In genomic region chr5:160456778-160457177, GRCh38 we compare ENCODE assay signal across 24 cellular contexts. TPM values are rescaled to one million over a fixed set of nuclear protein-coding genes. Genes with fewer than 3 reads are reported as not detected.
DNase-seq lines count a peak whose midpoint lies in the region; ATAC-seq, FAIRE-seq and TF ChIP-seq lines count a peak whose summit lies in the region.
"Had no signal": no experiment of that assay in that cellular context is flagged by ENCODE, and none has a peak within 500 bp of the region (broad histone marks: within the 10 kb centered on the region; RNA-seq: fewer than 3 reads in every experiment).

No MANE protein-coding gene starts in this region.

- H3K27me3 Mint-ChIP-seq in neural crest cell (ENCODE audit: low read depth) = peaks cover 5% of the 10 kb centered on the region
- H3K27me3 Mint-ChIP-seq: CD4-positive, CD25-positive, alpha-beta regulatory T cell had no signal

- H3K4me3 ChIP-seq in heart left ventricle = no peak overlapping the region
- H3K4me3 ChIP-seq: BLaER1, HAP-1 had no signal

- peaks cover 0 to 12% (median 0%) of the 10 kb centered on the region in 12 donors for H3K4me1 ChIP-seq in heart left ventricle

- no peaks in the 10 kb centered on the region for H3K36me3 Mint-ChIP-seq in neural crest cell (ENCODE audit: low read depth)
- H3K36me3 Mint-ChIP-seq: CD4-positive, CD25-positive, alpha-beta regulatory T cell; CD8-positive, alpha-beta T cell had no signal

- no peaks in the 10 kb centered on the region for H3K36me3 ChIP-seq in heart left ventricle
- H3K36me3 ChIP-seq: BLaER1, HAP-1 had no signal

- in situ Hi-C loops in SK-MEL-5 (cut with HindIII; ENCODE audit: low pct_unique_long_range_greater_than_20kb, low sequenced_read_pairs) = no loop called here

- intact Hi-C loops in heart left ventricle (cut with DNase I) = no loop called here

- H3K9me3 Mint-ChIP-seq in neural crest cell = no peaks in the 10 kb centered on the region
- H3K9me3 Mint-ChIP-seq: CD4-positive, CD25-positive, alpha-beta regulatory T cell; CD8-positive, alpha-beta T cell; HFFc6 had no signal

- H3K4me1 Mint-ChIP-seq in neural crest cell = peaks cover 6% of the 10 kb centered on the region

- FAIRE-seq in GM12891 (lab: Jason Lieb, UNC) = peak; percentile 69
- FAIRE-seq: A204.1, GM18507, H54 had no signal

- peak; percentile 22 for DNase-seq in DMS 273 (lab: John Stamatoyannopoulos, UW; ENCODE audit: unreplicated experiment)
- no peak for DNase-seq in DMS 273 treated with DMSO at 0.1 percent for 48 hours (lab: John Stamatoyannopoulos, UW)
- no peak for DNase-seq in GM12891 (ENCODE audit: insufficient read length, low spot score)
- peak; percentile 27 for DNase-seq in SK-MEL-5 (ENCODE audit: low read depth, low spot score)
- no peak for DNase-seq in neural crest cell (ENCODE audit: low read depth, low spot score)
- no peak for DNase-seq in NCI-H82 (lab: John Stamatoyannopoulos, UW)
- DNase-seq in heart left ventricle = no peak
- DNase-seq: Caco-2; CD4-positive, CD25-positive, alpha-beta regulatory T cell; CD8-positive, alpha-beta T cell; DMS53; DMS79 treated with DMSO at 0.1 percent for 48 hours; GF-D8; GOT3; HFFc6 had no signal

- no peak for ATAC-seq in HG02885 (IDR thresholded peaks at IDR 0.05; ENCODE audit: poor library complexity, unreplicated experiment)
- ATAC-seq in heart left ventricle = no peak
- ATAC-seq: CD8-positive, alpha-beta T cell had no signal

- peaks cover 0 to 9% (median 0%) of the 10 kb centered on the region in 9 donors for H3K27me3 ChIP-seq in heart left ventricle
- H3K27me3 ChIP-seq: BLaER1 had no signal

- no peak overlapping the region for H3K27ac ChIP-seq in heart left ventricle
- H3K27ac ChIP-seq: 22Rv1, BLaER1, C4-2B had no signal

- H3K4me3 Mint-ChIP-seq in neural crest cell = no peak overlapping the region
- H3K4me3 Mint-ChIP-seq: B cell; CD4-positive, CD25-positive, alpha-beta regulatory T cell; CD8-positive, alpha-beta T cell; HFFc6 had no signal

- peak overlapping the region; percentile 54 for H3K27ac Mint-ChIP-seq in neural crest cell (ENCODE audit: unreplicated experiment)
- H3K27ac Mint-ChIP-seq: B cell; CD4-positive, CD25-positive, alpha-beta regulatory T cell; CD8-positive, alpha-beta T cell; HFFc6 had no signal

- TF ChIP-seq POLR2A in GM12891 (IDR thresholded peaks at IDR 0.05; ENCODE audit: low read depth, low read length) (no peak), heart left ventricle (IDR thresholded peaks at IDR 0.05) (no peak)

- H3K9me3 ChIP-seq in heart left ventricle = no peaks in the 10 kb centered on the region
- H3K9me3 ChIP-seq: Caco-2, HAP-1 had no signal

- 38 to 66% (median 62%) methylated on average over 2 of the region's 2 CpGs for WGBS in heart left ventricle, 4 donors

- TF ChIP-seq CTCF in neural crest cell (conservative IDR thresholded peaks at IDR 0.05) = no peak
- no peak for TF ChIP-seq CTCF in heart left ventricle (IDR thresholded peaks at IDR 0.05)

TF ChIP-seq in GM12891, 5 proteins besides CTCF, POLR2A, EP300 and RAD21:
- TF ChIP-seq POLR2AphosphoS5 (IDR thresholded peaks at IDR 0.05; ENCODE audit: low read depth, low read length) (no peak), TAF1 (IDR thresholded peaks at IDR 0.05; ENCODE audit: low read depth, low read length) (no peak), POU2F2 (IDR thresholded peaks at IDR 0.05; ENCODE audit: low read depth, low read length) (no peak), SPI1 (IDR thresholded peaks at IDR 0.05; ENCODE audit: low read depth, low read length) (no peak), PAX5 (IDR thresholded peaks at IDR 0.05; ENCODE audit: insufficient read depth, low read length, severe bottlenecking) (no peak)

RNA-seq across cellular contexts. Expression of gene PTTG1, which starts 35.1 kb away (rescaled TPM):
- 176 TPM for polyA plus RNA-seq in GM12891 (2012; ENCODE audit: low read depth, missing spikeins)
- 238 and 294 TPM in 2 replicates for total RNA-seq in SK-MEL-5 (2014; rRNA removed; shearing (Covaris generic))
- 277 and 486 TPM in 2 replicates for polyA plus RNA-seq in SK-MEL-5 (2015; cell fraction: cytosol; rRNA removed)
- 132 and 221 TPM in 2 replicates for polyA plus RNA-seq in SK-MEL-5 (2015; cell fraction: nucleus; rRNA removed)
- 157 and 167 TPM in 2 replicates for total RNA-seq in neural crest cell
- 10 to 100 TPM in 1 of 9 donors, 1 to 10 TPM in 7, under 1 TPM in 1; 0.70 to 22.9 (median 1.7) TPM for total RNA-seq in heart left ventricle
- polyA plus RNA-seq in heart left ventricle = 1 to 10 TPM; 1.6 to 9.0 TPM

RNA-seq across cellular contexts. Expression of gene SLU7, which starts 37.9 kb away (rescaled TPM):
- 57.3 TPM for polyA plus RNA-seq in GM12891 (2012; ENCODE audit: low read depth, missing spikeins)
- total RNA-seq in SK-MEL-5 (2014; rRNA removed; shearing (Covaris generic)) = 66.9 and 70.7 TPM in 2 replicates
- 59.7 and 70.1 TPM in 2 replicates for polyA plus RNA-seq in SK-MEL-5 (2015; cell fraction: cytosol; rRNA removed)
- polyA plus RNA-seq in SK-MEL-5 (2015; cell fraction: nucleus; rRNA removed) = 32.4 and 33.6 TPM in 2 replicates
- total RNA-seq in neural crest cell (26.2 and 27.1 TPM in 2 replicates), heart left ventricle (10 to 100 TPM; 39.7 to 81.6 (median 49.7) TPM)
- 10 to 100 TPM; 22.7 to 32.5 TPM for polyA plus RNA-seq in heart left ventricle

RNA-seq across cellular contexts. Expression of gene FAM200C, which starts 56.9 kb away (rescaled TPM):
- 1.0 TPM for polyA plus RNA-seq in GM12891 (2012; ENCODE audit: low read depth, missing spikeins)
- 7.7 and 8.1 TPM in 2 replicates for total RNA-seq in SK-MEL-5 (2014; rRNA removed; shearing (Covaris generic))
- polyA plus RNA-seq in SK-MEL-5 (2015; cell fraction: cytosol; rRNA removed) = 2.9 and 5.1 TPM in 2 replicates
- polyA plus RNA-seq in SK-MEL-5 (2015; cell fraction: nucleus; rRNA removed) = 9.9 and 14.7 TPM in 2 replicates
- total RNA-seq in neural crest cell (9.1 and 9.6 TPM in 2 replicates), heart left ventricle (1 to 10 TPM; 2.2 to 5.0 (median 3.4) TPM)
- 1 to 10 TPM; 2.2 to 4.1 TPM for polyA plus RNA-seq in heart left ventricle
- total RNA-seq: CD4-positive, CD25-positive, alpha-beta regulatory T cell had no signal

Comparison
In these comparisons a context has a peak if more than half of its experiments do, and no peak if none do; other contexts are left out.
1. DNase-seq: peak in DMS 273 (single experiment) and SK-MEL-5 (single experiment); none in DMS 273 treated with DMSO at 0.1 percent for 48 hours (single experiment), GM12891 (single experiment), neural crest cell (single experiment), NCI-H82 (single experiment) and heart left ventricle (0 of 5).